In the genomic region with DNA sequence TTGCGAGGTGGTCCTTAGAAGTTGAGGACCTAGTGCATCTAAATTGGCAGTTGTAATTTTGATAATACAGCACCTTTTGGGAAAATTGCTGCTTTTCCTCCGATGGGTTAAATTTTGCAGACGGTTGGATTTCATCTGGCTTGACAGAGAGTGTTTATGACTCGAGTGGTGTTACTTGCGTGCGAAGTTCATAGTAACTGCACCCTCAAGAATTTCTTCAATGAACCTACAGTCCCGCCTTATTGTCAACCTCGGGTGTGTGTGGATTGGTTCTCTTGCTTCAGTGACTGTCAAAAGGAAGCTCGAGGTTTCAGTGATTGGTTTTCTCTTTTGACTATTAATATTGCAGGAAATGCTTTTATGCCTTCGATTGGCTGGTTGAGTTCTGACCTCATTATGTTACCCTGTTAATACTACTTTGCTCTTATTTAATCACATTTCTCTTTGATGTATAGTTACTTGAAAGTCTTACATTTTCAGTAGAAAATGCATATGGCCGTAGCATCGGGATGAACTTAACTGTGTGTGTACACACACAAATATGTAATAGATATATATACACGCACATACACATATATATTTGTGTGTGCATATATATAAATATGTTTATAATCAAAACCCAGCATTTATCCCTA, we compare ENCODE assay signal across 1 cellular context.
A peak's percentile ranks its signal among the peaks of the same experiment; 100 is the strongest.
TF ChIP-seq lines count a peak whose summit lies in the region.

No MANE protein-coding gene starts in this region.

TF ChIP-seq in GM12878, 131 proteins besides CTCF, POLR2A, EP300 and RAD21 (continued from another document):
- TF ChIP-seq TCF3 (IDR thresholded peaks at IDR 0.05; ENCODE audit: borderline replicate concordance, insufficient read depth, low read depth, low read length) (no peak), ATF7 (IDR thresholded peaks at IDR 0.05; ENCODE audit: low read depth) (peak; percentile 60), ZBED1 (IDR thresholded peaks at IDR 0.05; ENCODE audit: borderline replicate concordance) (no peak), IKZF2 (IDR thresholded peaks at IDR 0.05) (no peak), RELA (IDR thresholded peaks at IDR 0.05; ENCODE audit: borderline replicate concordance, partially characterized antibody) (no peak), RAD51 (IDR thresholded peaks at IDR 0.05) (no peak), TARDBP (IDR thresholded peaks at IDR 0.05; ENCODE audit: borderline replicate concordance) (no peak), CHD1 (IDR thresholded peaks at IDR 0.05; ENCODE audit: low read depth, low read length) (no peak), TAF1 (IDR thresholded peaks at IDR 0.05; ENCODE audit: borderline replicate concordance, low read depth, low read length) (no peak), SUZ12 (IDR thresholded peaks at IDR 0.05; ENCODE audit: unreplicated experiment) (no peak), SP1 (IDR thresholded peaks at IDR 0.05; ENCODE audit: low read depth, low read length) (peak; percentile 49), NR2F1 (conservative IDR thresholded peaks at IDR 0.05) (no peak), MTA2 (IDR thresholded peaks at IDR 0.05; ENCODE audit: low read depth) (0 out of 2 replicates have a peak, but pooled peaks have one; percentile 11), BHLHE40 (IDR thresholded peaks at IDR 0.05; ENCODE audit: borderline replicate concordance in 1 of 2, low read depth in 2 of 2, low read length in 1 of 2) (no peak), NFIC (IDR thresholded peaks at IDR 0.05; ENCODE audit: low read depth, low read length) (no peak)
- TF ChIP-seq, protein P1, sequence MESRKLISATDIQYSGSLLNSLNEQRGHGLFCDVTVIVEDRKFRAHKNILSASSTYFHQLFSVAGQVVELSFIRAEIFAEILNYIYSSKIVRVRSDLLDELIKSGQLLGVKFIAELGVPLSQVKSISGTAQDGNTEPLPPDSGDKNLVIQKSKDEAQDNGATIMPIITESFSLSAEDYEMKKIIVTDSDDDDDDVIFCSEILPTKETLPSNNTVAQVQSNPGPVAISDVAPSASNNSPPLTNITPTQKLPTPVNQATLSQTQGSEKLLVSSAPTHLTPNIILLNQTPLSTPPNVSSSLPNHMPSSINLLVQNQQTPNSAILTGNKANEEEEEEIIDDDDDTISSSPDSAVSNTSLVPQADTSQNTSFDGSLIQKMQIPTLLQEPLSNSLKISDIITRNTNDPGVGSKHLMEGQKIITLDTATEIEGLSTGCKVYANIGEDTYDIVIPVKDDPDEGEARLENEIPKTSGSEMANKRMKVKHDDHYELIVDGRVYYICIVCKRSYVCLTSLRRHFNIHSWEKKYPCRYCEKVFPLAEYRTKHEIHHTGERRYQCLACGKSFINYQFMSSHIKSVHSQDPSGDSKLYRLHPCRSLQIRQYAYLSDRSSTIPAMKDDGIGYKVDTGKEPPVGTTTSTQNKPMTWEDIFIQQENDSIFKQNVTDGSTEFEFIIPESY (IDR thresholded peaks at IDR 0.05), result no peak
- TF ChIP-seq, protein P2, sequence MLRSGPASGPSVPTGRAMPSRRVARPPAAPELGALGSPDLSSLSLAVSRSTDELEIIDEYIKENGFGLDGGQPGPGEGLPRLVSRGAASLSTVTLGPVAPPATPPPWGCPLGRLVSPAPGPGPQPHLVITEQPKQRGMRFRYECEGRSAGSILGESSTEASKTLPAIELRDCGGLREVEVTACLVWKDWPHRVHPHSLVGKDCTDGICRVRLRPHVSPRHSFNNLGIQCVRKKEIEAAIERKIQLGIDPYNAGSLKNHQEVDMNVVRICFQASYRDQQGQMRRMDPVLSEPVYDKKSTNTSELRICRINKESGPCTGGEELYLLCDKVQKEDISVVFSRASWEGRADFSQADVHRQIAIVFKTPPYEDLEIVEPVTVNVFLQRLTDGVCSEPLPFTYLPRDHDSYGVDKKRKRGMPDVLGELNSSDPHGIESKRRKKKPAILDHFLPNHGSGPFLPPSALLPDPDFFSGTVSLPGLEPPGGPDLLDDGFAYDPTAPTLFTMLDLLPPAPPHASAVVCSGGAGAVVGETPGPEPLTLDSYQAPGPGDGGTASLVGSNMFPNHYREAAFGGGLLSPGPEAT (IDR thresholded peaks at IDR 0.05; ENCODE audit: low read depth), result no peak
- TF ChIP-seq, protein P3, sequence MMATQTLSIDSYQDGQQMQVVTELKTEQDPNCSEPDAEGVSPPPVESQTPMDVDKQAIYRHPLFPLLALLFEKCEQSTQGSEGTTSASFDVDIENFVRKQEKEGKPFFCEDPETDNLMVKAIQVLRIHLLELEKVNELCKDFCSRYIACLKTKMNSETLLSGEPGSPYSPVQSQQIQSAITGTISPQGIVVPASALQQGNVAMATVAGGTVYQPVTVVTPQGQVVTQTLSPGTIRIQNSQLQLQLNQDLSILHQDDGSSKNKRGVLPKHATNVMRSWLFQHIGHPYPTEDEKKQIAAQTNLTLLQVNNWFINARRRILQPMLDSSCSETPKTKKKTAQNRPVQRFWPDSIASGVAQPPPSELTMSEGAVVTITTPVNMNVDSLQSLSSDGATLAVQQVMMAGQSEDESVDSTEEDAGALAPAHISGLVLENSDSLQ (IDR thresholded peaks at IDR 0.05), result peak; percentile 92
- TF ChIP-seq, protein P4, sequence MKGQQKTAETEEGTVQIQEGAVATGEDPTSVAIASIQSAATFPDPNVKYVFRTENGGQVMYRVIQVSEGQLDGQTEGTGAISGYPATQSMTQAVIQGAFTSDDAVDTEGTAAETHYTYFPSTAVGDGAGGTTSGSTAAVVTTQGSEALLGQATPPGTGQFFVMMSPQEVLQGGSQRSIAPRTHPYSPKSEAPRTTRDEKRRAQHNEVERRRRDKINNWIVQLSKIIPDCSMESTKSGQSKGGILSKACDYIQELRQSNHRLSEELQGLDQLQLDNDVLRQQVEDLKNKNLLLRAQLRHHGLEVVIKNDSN (IDR thresholded peaks at IDR 0.05; ENCODE audit: borderline replicate concordance, extremely low read length, insufficient read depth, low read depth, low read length), result no peak
- TF ChIP-seq, protein P5, sequence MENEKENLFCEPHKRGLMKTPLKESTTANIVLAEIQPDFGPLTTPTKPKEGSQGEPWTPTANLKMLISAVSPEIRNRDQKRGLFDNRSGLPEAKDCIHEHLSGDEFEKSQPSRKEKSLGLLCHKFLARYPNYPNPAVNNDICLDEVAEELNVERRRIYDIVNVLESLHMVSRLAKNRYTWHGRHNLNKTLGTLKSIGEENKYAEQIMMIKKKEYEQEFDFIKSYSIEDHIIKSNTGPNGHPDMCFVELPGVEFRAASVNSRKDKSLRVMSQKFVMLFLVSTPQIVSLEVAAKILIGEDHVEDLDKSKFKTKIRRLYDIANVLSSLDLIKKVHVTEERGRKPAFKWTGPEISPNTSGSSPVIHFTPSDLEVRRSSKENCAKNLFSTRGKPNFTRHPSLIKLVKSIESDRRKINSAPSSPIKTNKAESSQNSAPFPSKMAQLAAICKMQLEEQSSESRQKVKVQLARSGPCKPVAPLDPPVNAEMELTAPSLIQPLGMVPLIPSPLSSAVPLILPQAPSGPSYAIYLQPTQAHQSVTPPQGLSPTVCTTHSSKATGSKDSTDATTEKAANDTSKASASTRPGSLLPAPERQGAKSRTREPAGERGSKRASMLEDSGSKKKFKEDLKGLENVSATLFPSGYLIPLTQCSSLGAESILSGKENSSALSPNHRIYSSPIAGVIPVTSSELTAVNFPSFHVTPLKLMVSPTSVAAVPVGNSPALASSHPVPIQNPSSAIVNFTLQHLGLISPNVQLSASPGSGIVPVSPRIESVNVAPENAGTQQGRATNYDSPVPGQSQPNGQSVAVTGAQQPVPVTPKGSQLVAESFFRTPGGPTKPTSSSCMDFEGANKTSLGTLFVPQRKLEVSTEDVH (IDR thresholded peaks at IDR 0.05; ENCODE audit: low read depth, partially characterized antibody), result no peak
- TF ChIP-seq, protein P6, sequence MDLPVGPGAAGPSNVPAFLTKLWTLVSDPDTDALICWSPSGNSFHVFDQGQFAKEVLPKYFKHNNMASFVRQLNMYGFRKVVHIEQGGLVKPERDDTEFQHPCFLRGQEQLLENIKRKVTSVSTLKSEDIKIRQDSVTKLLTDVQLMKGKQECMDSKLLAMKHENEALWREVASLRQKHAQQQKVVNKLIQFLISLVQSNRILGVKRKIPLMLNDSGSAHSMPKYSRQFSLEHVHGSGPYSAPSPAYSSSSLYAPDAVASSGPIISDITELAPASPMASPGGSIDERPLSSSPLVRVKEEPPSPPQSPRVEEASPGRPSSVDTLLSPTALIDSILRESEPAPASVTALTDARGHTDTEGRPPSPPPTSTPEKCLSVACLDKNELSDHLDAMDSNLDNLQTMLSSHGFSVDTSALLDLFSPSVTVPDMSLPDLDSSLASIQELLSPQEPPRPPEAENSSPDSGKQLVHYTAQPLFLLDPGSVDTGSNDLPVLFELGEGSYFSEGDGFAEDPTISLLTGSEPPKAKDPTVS (IDR thresholded peaks at IDR 0.05; ENCODE audit: low read depth, low read length), result no peak
- TF ChIP-seq, protein P7, sequence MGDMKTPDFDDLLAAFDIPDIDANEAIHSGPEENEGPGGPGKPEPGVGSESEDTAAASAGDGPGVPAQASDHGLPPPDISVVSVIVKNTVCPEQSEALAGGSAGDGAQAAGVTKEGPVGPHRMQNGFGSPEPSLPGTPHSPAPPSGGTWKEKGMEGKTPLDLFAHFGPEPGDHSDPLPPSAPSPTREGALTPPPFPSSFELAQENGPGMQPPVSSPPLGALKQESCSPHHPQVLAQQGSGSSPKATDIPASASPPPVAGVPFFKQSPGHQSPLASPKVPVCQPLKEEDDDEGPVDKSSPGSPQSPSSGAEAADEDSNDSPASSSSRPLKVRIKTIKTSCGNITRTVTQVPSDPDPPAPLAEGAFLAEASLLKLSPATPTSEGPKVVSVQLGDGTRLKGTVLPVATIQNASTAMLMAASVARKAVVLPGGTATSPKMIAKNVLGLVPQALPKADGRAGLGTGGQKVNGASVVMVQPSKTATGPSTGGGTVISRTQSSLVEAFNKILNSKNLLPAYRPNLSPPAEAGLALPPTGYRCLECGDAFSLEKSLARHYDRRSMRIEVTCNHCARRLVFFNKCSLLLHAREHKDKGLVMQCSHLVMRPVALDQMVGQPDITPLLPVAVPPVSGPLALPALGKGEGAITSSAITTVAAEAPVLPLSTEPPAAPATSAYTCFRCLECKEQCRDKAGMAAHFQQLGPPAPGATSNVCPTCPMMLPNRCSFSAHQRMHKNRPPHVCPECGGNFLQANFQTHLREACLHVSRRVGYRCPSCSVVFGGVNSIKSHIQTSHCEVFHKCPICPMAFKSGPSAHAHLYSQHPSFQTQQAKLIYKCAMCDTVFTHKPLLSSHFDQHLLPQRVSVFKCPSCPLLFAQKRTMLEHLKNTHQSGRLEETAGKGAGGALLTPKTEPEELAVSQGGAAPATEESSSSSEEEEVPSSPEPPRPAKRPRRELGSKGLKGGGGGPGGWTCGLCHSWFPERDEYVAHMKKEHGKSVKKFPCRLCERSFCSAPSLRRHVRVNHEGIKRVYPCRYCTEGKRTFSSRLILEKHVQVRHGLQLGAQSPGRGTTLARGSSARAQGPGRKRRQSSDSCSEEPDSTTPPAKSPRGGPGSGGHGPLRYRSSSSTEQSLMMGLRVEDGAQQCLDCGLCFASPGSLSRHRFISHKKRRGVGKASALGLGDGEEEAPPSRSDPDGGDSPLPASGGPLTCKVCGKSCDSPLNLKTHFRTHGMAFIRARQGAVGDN (IDR thresholded peaks at IDR 0.05), result no peak
TF ChIP-seq in GM12878: peak in this region for 10.
